ENCODE assay signal across 1 cellular context in genomic region chr17:79990051-79990592, GRCh38.
TF ChIP-seq lines count a peak whose summit lies in the region.

No MANE protein-coding gene starts in this region.

TF ChIP-seq in HepG2, 621 proteins besides CTCF, POLR2A, EP300 and RAD21 (continued from another document and continues in another):
- TF ChIP-seq KIAA2018 (CRISPR knock-in tag; IDR thresholded peaks at IDR 0.05; ENCODE audit: borderline replicate concordance) (no peak), MED13 (CRISPR knock-in tag; IDR thresholded peaks at IDR 0.05) (no peak), NFE2 (CRISPR knock-in tag; IDR thresholded peaks at IDR 0.05) (no peak), MLX (CRISPR knock-in tag; IDR thresholded peaks at IDR 0.05) (peak; percentile 99), TCF7 (IDR thresholded peaks at IDR 0.05; ENCODE audit: low read depth) (peak; percentile 13; the same call in 1 of the 2 replicates), TFAP4 (IDR thresholded peaks at IDR 0.05; ENCODE audit: borderline replicate concordance, low read depth) (peak; percentile 85; the same call in 1 of the 2 replicates), PHB2 (IDR thresholded peaks at IDR 0.05; ENCODE audit: partially characterized antibody) (no peak), ZNF33B (CRISPR knock-in tag; IDR thresholded peaks at IDR 0.05) (no peak; the same call in 1 of the 2 replicates), GMEB1 (CRISPR knock-in tag; IDR thresholded peaks at IDR 0.05; ENCODE audit: borderline replicate concordance) (no peak), SYNCRIP (IDR thresholded peaks at IDR 0.05; ENCODE audit: insufficient read depth, low read depth, low read length) (no peak), SRY (CRISPR knock-in tag; IDR thresholded peaks at IDR 0.05) (0 out of 2 replicates have a peak, but pooled peaks have one; percentile 70), TCF12 (IDR thresholded peaks at IDR 0.05) (no peak), TCF12 (CRISPR knock-in tag; IDR thresholded peaks at IDR 0.05) (no peak), PAX8 (CRISPR knock-in tag; IDR thresholded peaks at IDR 0.05; ENCODE audit: borderline replicate concordance) (no peak), ZNF276 (CRISPR knock-in tag; IDR thresholded peaks at IDR 0.05; ENCODE audit: low read depth) (no peak), DMTF1 (CRISPR knock-in tag; IDR thresholded peaks at IDR 0.05) (no peak), KLF13 (CRISPR knock-in tag; IDR thresholded peaks at IDR 0.05) (0 out of 2 replicates have a peak, but pooled peaks have one; percentile 39), BRCA1 (CRISPR knock-in tag; IDR thresholded peaks at IDR 0.05) (no peak), ETV5 (CRISPR knock-in tag; IDR thresholded peaks at IDR 0.05; ENCODE audit: borderline replicate concordance) (peak; percentile 35; the same call in 1 of the 2 replicates), ZNF792 (CRISPR knock-in tag; IDR thresholded peaks at IDR 0.05) (no peak; the same call in 1 of the 2 replicates), ZC3H4 (CRISPR knock-in tag; IDR thresholded peaks at IDR 0.05; ENCODE audit: borderline replicate concordance) (no peak), ATF1 (CRISPR knock-in tag; IDR thresholded peaks at IDR 0.05) (no peak), CHD4 (IDR thresholded peaks at IDR 0.05; ENCODE audit: borderline replicate concordance, low read length) (no peak), NFE2L2 (IDR thresholded peaks at IDR 0.05; ENCODE audit: low read length) (no peak), ZNF260 (CRISPR knock-in tag; IDR thresholded peaks at IDR 0.05; ENCODE audit: borderline replicate concordance, low read depth) (no peak), MTF2 (CRISPR knock-in tag; IDR thresholded peaks at IDR 0.05; ENCODE audit: borderline replicate concordance) (no peak), ZNF878 (CRISPR knock-in tag; IDR thresholded peaks at IDR 0.05) (peak; percentile 75; the same call in 1 of the 2 replicates), ZNF879 (CRISPR knock-in tag; IDR thresholded peaks at IDR 0.05) (0 out of 2 replicates have a peak, but pooled peaks have one; percentile 35), ZMYM4 (CRISPR knock-in tag; IDR thresholded peaks at IDR 0.05) (peak; percentile 58), HOXA9 (CRISPR knock-in tag; IDR thresholded peaks at IDR 0.05; ENCODE audit: borderline replicate concordance) (no peak), ATF7-NPFF (CRISPR knock-in tag; IDR thresholded peaks at IDR 0.05; ENCODE audit: low read depth) (no peak), MEIS2 (CRISPR knock-in tag; IDR thresholded peaks at IDR 0.05) (peak; percentile 61), ZBTB25 (CRISPR knock-in tag; IDR thresholded peaks at IDR 0.05) (peak; percentile 87), MXD3 (CRISPR knock-in tag; IDR thresholded peaks at IDR 0.05) (peak; percentile 88), ZNF569 (CRISPR knock-in tag; IDR thresholded peaks at IDR 0.05; ENCODE audit: borderline replicate concordance) (no peak), ZBTB4 (CRISPR knock-in tag; IDR thresholded peaks at IDR 0.05; ENCODE audit: borderline replicate concordance) (peak; percentile 87), ARNT2 (CRISPR knock-in tag; IDR thresholded peaks at IDR 0.05; ENCODE audit: low read depth) (peak; percentile 71; the same call in 1 of the 2 replicates), NCOA5 (CRISPR knock-in tag; IDR thresholded peaks at IDR 0.05) (no peak), RFX1 (IDR thresholded peaks at IDR 0.05) (no peak), NFYB (CRISPR knock-in tag; IDR thresholded peaks at IDR 0.05) (no peak)
